16 cellular contexts compared by ENCODE assay signal in the genomic region with DNA sequence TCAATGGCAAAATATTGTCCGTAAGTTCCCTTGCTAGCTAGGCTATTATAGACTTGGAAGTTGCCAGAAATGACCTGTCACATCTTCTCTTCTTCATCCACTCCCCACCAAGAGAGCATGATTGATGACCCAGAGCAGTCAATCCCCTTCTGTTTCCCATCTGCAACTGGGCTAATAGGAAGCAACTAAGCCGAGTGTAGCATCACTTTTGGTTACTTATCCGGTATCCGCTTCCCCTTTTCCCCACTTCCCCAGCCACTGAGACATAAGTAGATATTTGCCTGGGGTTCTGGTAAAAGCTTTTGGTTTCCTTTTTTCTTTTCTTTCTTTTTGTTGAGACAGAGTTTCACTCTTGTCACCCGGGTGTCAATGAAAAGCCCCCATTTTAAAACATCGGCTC. TPM values are rescaled to one million over a fixed set of nuclear protein-coding genes. Genes with fewer than 3 reads are reported as not detected.
"Had no signal": no experiment of that assay in that cellular context is flagged by ENCODE, and none has a peak within 500 bp of the region (broad histone marks: within the 10 kb centered on the region; RNA-seq: fewer than 3 reads in every experiment).

No MANE protein-coding gene starts in this region.

- ATAC-seq: activated naive CD4-positive, alpha-beta T cell treated with anti-CD3 and anti-CD28 coated beads, Interleukin-2, amount 50 U/mL, for 72 hours; activated T-cell treated with anti-CD3 and anti-CD28 coated beads, Interleukin-2, amount 50 U/mL, for 72 hours; left colon had no signal

- H3K4me1 ChIP-seq: tibial artery had no signal

- H3K4me3 ChIP-seq: lung, right atrium auricular region, tibial artery had no signal

- H3K27me3 ChIP-seq: right atrium auricular region, tibial artery had no signal

- H3K27ac ChIP-seq: right atrium auricular region, tibial artery had no signal

- H3K36me3 ChIP-seq: right atrium auricular region, tibial artery had no signal

- DNase-seq: activated CD4-positive, alpha-beta T cell treated with anti-CD3 and anti-CD28 coated beads, Interleukin-2, amount 50 U/mL, for 4 hours; activated gamma-delta T cell; activated T-cell treated with anti-CD3 and anti-CD28 coated beads, Interleukin-2, amount 50 U/mL, for 72 hours; effector CD4-positive, alpha-beta T cell; hypothalamus; islet precursor cell; left colon; occipital lobe; stimulated activated CD4-positive, alpha-beta T cell treated with anti-CD3 and anti-CD28 coated beads, Interleukin-12 subunit alpha, Interleukin-12 subunit beta, amount 100 ng/mL, for 4 hours; stimulated activated CD4-positive, alpha-beta T cell treated with anti-CD3 and anti-CD28 coated beads, Interleukin-1b, Interleukin-23, amount 100 ng/mL, for 48 hours; stimulated activated naive CD4-positive, alpha-beta T cell treated with Interleukin-2 at 50 U/mL for 16 hours; tibial artery had no signal

- H3K9me3 ChIP-seq: right atrium auricular region, tibial artery had no signal

RNA-seq across cellular contexts. Expression of a gene that starts 29.4 kb away (rescaled TPM):
- total RNA-seq: activated CD8-positive, alpha-beta memory T cell treated with anti-CD3 and anti-CD28 coated beads for 36 hours had no signal
